ENCODE assay signal across 1 cellular context in genomic region chr1:155940993-155941844, GRCh38.
A peak's percentile ranks its signal among the peaks of the same experiment; 100 is the strongest.
TF ChIP-seq lines count a peak whose summit lies in the region.

RXFP4 (plus strand) TSS chr1:155941638; CDS start chr1:155941710, 72 bp downstream.

TF ChIP-seq in HEK293, 187 proteins besides CTCF, POLR2A, EP300 and RAD21 (continued from another document and continues in another):
- TF ChIP-seq, protein P1, sequence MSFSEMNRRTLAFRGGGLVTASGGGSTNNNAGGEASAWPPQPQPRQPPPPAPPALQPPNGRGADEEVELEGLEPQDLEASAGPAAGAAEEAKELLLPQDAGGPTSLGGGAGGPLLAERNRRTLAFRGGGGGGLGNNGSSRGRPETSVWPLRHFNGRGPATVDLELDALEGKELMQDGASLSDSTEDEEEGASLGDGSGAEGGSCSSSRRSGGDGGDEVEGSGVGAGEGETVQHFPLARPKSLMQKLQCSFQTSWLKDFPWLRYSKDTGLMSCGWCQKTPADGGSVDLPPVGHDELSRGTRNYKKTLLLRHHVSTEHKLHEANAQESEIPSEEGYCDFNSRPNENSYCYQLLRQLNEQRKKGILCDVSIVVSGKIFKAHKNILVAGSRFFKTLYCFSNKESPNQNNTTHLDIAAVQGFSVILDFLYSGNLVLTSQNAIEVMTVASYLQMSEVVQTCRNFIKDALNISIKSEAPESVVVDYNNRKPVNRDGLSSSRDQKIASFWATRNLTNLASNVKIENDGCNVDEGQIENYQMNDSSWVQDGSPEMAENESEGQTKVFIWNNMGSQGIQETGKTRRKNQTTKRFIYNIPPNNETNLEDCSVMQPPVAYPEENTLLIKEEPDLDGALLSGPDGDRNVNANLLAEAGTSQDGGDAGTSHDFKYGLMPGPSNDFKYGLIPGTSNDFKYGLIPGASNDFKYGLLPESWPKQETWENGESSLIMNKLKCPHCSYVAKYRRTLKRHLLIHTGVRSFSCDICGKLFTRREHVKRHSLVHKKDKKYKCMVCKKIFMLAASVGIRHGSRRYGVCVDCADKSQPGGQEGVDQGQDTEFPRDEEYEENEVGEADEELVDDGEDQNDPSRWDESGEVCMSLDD (tag by site-specific recombination; IDR thresholded peaks at IDR 0.05), result no peak
- no peak for TF ChIP-seq TSHZ1 (tag by site-specific recombination; IDR thresholded peaks at IDR 0.05; ENCODE audit: borderline replicate concordance)
- TF ChIP-seq SP2 (tag by site-specific recombination; IDR thresholded peaks at IDR 0.05), result peak; percentile 90
- no peak for TF ChIP-seq FEZF1 (tag by site-specific recombination; IDR thresholded peaks at IDR 0.05)
- peak; percentile 73 for TF ChIP-seq EGR2 (tag by site-specific recombination; IDR thresholded peaks at IDR 0.05; ENCODE audit: low read depth)
- TF ChIP-seq ZNF549 (tag by site-specific recombination; IDR thresholded peaks at IDR 0.05), result no peak
- no peak for TF ChIP-seq PBX3 (CRISPR knock-in tag; IDR thresholded peaks at IDR 0.05)
- TF ChIP-seq ZNF2 (tag by site-specific recombination; IDR thresholded peaks at IDR 0.05), result no peak
- TF ChIP-seq ZNF629 (tag by site-specific recombination; IDR thresholded peaks at IDR 0.05), result no peak
- TF ChIP-seq ZNF324 (tag by site-specific recombination; IDR thresholded peaks at IDR 0.05), result no peak
- TF ChIP-seq YY1 (tag by site-specific recombination; IDR thresholded peaks at IDR 0.05), result no peak
- no peak for TF ChIP-seq ZNF768 (tag by site-specific recombination; IDR thresholded peaks at IDR 0.05)
- no peak for TF ChIP-seq ZNF248 (tag by site-specific recombination; IDR thresholded peaks at IDR 0.05)
- no peak for TF ChIP-seq ZNF548 (tag by site-specific recombination; IDR thresholded peaks at IDR 0.05)
- TF ChIP-seq ZBTB8A (tag by site-specific recombination; IDR thresholded peaks at IDR 0.05), result 0 out of 2 replicates have a peak, but pooled peaks have one; percentile 0
- no peak for TF ChIP-seq ZNF26 (tag by site-specific recombination; IDR thresholded peaks at IDR 0.05)
- TF ChIP-seq ZXDB (tag by site-specific recombination; IDR thresholded peaks at IDR 0.05), result no peak; the same call in none of the 2 replicates
- no peak for TF ChIP-seq PRDM2 (tag by site-specific recombination; IDR thresholded peaks at IDR 0.05; ENCODE audit: borderline replicate concordance)
- TF ChIP-seq ZNF621 (tag by site-specific recombination; IDR thresholded peaks at IDR 0.05), result no peak
- TF ChIP-seq ZNF138 (tag by site-specific recombination; IDR thresholded peaks at IDR 0.05; ENCODE audit: borderline replicate concordance), result no peak
- no peak for TF ChIP-seq MYNN (tag by site-specific recombination; IDR thresholded peaks at IDR 0.05; ENCODE audit: borderline replicate concordance)
- TF ChIP-seq ZNF266 (tag by site-specific recombination; IDR thresholded peaks at IDR 0.05; ENCODE audit: low read depth), result no peak
- TF ChIP-seq ZSCAN16 (tag by site-specific recombination; IDR thresholded peaks at IDR 0.05), result no peak
- TF ChIP-seq, protein P2, sequence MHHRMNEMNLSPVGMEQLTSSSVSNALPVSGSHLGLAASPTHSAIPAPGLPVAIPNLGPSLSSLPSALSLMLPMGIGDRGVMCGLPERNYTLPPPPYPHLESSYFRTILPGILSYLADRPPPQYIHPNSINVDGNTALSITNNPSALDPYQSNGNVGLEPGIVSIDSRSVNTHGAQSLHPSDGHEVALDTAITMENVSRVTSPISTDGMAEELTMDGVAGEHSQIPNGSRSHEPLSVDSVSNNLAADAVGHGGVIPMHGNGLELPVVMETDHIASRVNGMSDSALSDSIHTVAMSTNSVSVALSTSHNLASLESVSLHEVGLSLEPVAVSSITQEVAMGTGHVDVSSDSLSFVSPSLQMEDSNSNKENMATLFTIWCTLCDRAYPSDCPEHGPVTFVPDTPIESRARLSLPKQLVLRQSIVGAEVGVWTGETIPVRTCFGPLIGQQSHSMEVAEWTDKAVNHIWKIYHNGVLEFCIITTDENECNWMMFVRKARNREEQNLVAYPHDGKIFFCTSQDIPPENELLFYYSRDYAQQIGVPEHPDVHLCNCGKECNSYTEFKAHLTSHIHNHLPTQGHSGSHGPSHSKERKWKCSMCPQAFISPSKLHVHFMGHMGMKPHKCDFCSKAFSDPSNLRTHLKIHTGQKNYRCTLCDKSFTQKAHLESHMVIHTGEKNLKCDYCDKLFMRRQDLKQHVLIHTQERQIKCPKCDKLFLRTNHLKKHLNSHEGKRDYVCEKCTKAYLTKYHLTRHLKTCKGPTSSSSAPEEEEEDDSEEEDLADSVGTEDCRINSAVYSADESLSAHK (tag by site-specific recombination; IDR thresholded peaks at IDR 0.05), result no peak
- peak; percentile 56 for TF ChIP-seq GLIS2 (tag by site-specific recombination; IDR thresholded peaks at IDR 0.05)
- TF ChIP-seq ZNF146 (tag by site-specific recombination; IDR thresholded peaks at IDR 0.05), result no peak
- TF ChIP-seq ZNF558 (tag by site-specific recombination; IDR thresholded peaks at IDR 0.05), result no peak
- TF ChIP-seq ZNF341 (tag by site-specific recombination; IDR thresholded peaks at IDR 0.05; ENCODE audit: low read depth), result peak; percentile 84
- TF ChIP-seq ZNF114 (tag by site-specific recombination; IDR thresholded peaks at IDR 0.05), result no peak
- no peak for TF ChIP-seq ZNF585B (tag by site-specific recombination; IDR thresholded peaks at IDR 0.05)
- TF ChIP-seq ZNF274 (IDR thresholded peaks at IDR 0.05; ENCODE audit: low read length), result no peak
- no peak for TF ChIP-seq ZNF274 (tag by site-specific recombination; IDR thresholded peaks at IDR 0.05; ENCODE audit: borderline replicate concordance)
- TF ChIP-seq ZNF510 (tag by site-specific recombination; IDR thresholded peaks at IDR 0.05; ENCODE audit: insufficient replicate concordance), result no peak
- peak; percentile 81 for TF ChIP-seq SP3 (tag by site-specific recombination; IDR thresholded peaks at IDR 0.05)
- no peak for TF ChIP-seq ZNF48 (tag by site-specific recombination; IDR thresholded peaks at IDR 0.05)
- no peak for TF ChIP-seq ZNF555 (tag by site-specific recombination; conservative IDR thresholded peaks at IDR 0.05)
- no peak for TF ChIP-seq ZNF596 (tag by site-specific recombination; IDR thresholded peaks at IDR 0.05)
- TF ChIP-seq IKZF3 (tag by site-specific recombination; IDR thresholded peaks at IDR 0.05), result no peak
- no peak for TF ChIP-seq ZNF544 (tag by site-specific recombination; IDR thresholded peaks at IDR 0.05)
- no peak for TF ChIP-seq ZNF112 (tag by site-specific recombination; IDR thresholded peaks at IDR 0.05)
- no peak for TF ChIP-seq ZNF433 (tag by site-specific recombination; IDR thresholded peaks at IDR 0.05; ENCODE audit: low read depth)
